In genomic region chr12:128365831-128366231, GRCh38 we compare ENCODE assay signal across 7 cellular contexts.
DNase-seq lines count a peak whose midpoint lies in the region; ATAC-seq and TF ChIP-seq lines count a peak whose summit lies in the region.

No MANE protein-coding gene starts in this region.

- H3K27ac ChIP-seq in thoracic aorta = no peak overlapping the region

- H3K27me3 ChIP-seq in adipocyte (replicated peaks; ENCODE audit: control insufficient read depth, insufficient read depth, low read length) (peaks cover 21% of the 10 kb centered on the region), thoracic aorta (replicated peaks; ENCODE audit: insufficient read depth) (no peaks in the 10 kb centered on the region)

- H3K36me3 ChIP-seq in adipocyte (ENCODE audit: control insufficient read depth, insufficient read depth, low read length, severe bottlenecking) = no peaks in the 10 kb centered on the region
- H3K36me3 ChIP-seq in thoracic aorta = no peaks in the 10 kb centered on the region

- no peak for TF ChIP-seq CTCF in thoracic aorta (IDR thresholded peaks at IDR 0.05)

- H3K4me1 ChIP-seq in adipocyte (ENCODE audit: control insufficient read depth, insufficient read depth, low read length) (peaks cover 12% of the 10 kb centered on the region), thoracic aorta (ENCODE audit: control insufficient read depth in 1 of 2, low read depth in 2 of 2) (no peaks in the 10 kb centered on the region)

- DNase-seq in adipocyte (ENCODE audit: low read depth) (peak; percentile 27), head of caudate nucleus (peak; percentile 26 to 79 (median 56)), mucosa of gallbladder (ENCODE audit: low spot score) (peak; percentile 13), thoracic aorta (ENCODE audit: low spot score) (no peak), SHP77 treated with DMSO at 0.1 percent for 48 hours (lab: John Stamatoyannopoulos, UW) (no peak)

- H3K4me3 ChIP-seq in adipocyte (ENCODE audit: low read length) = peak overlapping the region; percentile 76
- H3K4me3 ChIP-seq in thoracic aorta = peak overlapping the region; percentile 62

- intact Hi-C loops in head of caudate nucleus (cut with DNase I) = no loop called here

- ATAC-seq in thoracic aorta (ENCODE audit: insufficient number of reproducible peaks, low FRiP score, low read depth) = no peak
- ATAC-seq in HG03039 (IDR thresholded peaks at IDR 0.05; ENCODE audit: unreplicated experiment) = no peak
- ATAC-seq in HG03280 (IDR thresholded peaks at IDR 0.05; ENCODE audit: unreplicated experiment) = no peak

- H3K9me3 ChIP-seq in adipocyte (ENCODE audit: control insufficient read depth, low read length) (no peaks in the 10 kb centered on the region), thoracic aorta (no peaks in the 10 kb centered on the region)

- peak overlapping the region; percentile 25 for H3K9ac ChIP-seq in adipocyte (ENCODE audit: low read length)

Comparison
In these comparisons a context has a peak if more than half of its experiments do, and no peak if none do; other contexts are left out.
1. DNase-seq: peak in adipocyte (single experiment), head of caudate nucleus (42 of 42) and mucosa of gallbladder (single experiment); none in thoracic aorta (single experiment) and SHP77 treated with DMSO at 0.1 percent for 48 hours (single experiment).